ENCODE assay signal across 1 cellular context in genomic region chr2:9229470-9229820, GRCh38.
TF ChIP-seq lines count a peak whose summit lies in the region.

No MANE protein-coding gene starts in this region.

TF ChIP-seq in HepG2, 621 proteins besides CTCF, POLR2A, EP300 and RAD21 (continued from another document):
- TF ChIP-seq ZNF687 (CRISPR knock-in tag; IDR thresholded peaks at IDR 0.05): peak; percentile 6; the same call in 1 of the 2 replicates
- TF ChIP-seq IKZF1 (IDR thresholded peaks at IDR 0.05): no peak
TF ChIP-seq in HepG2: peak in this region for 1.
